8 cellular contexts compared by ENCODE assay signal in the genomic region with DNA sequence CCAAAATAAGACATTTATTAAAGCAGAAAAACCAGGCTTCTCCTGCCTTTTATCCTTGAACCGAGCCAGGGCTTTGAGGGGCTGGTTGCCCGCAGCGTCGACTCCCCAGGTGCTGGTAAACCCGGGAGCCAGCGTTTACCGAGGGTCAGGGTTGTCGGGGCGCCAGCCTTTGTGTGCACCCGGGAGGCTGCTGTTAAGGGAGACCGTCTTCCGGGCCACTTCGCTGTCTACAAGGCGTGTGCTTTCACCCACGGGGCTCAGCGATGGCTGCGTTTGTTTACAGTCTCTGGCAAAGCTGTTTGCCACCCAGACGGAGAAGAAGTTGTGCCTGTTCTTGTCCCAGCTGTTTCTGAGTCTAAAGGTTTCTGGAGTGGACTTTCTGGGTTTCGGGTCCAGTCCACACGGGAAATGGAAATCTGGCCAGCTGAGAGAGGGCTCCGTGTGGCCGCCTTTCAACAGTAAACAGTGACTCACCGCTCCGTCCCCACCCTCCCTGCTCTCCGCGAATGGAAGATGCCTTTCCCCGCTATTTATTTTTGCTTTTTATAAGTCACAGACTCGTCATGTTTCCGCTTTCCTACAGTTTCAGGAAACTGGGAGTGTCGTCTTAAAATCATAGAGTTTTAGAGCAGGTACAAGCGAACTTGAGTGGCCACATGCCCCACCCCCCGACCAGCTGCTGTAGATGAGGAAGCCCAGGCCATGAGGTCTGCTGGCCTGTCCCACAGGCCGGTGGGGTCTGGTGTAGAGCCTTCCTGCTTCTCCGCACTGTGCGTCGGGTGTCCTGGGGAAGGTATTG. TPM values are rescaled to one million over a fixed set of nuclear protein-coding genes. Genes with fewer than 3 reads are reported as not detected.
DNase-seq lines count a peak whose midpoint lies in the region; ATAC-seq and TF ChIP-seq lines count a peak whose summit lies in the region.

No MANE protein-coding gene starts in this region.

- no peaks in the 10 kb centered on the region for H3K27me3 Mint-ChIP-seq in activated T-helper 17 cell treated with anti-CD3 and anti-CD28 coated beads, Interleukin-2, amount 50 U/mL, for 72 hours

- H3K36me3 ChIP-seq in OCI-LY3 (replicated peaks; ENCODE audit: low read depth, low read length) (no peaks in the 10 kb centered on the region), tibial artery (peaks cover 0 to 8% (median 0%) of the 10 kb centered on the region in 3 donors)

- peak overlapping the region; percentile 89 for H3K27ac Mint-ChIP-seq in activated T-helper 17 cell treated with anti-CD3 and anti-CD28 coated beads, Interleukin-2, amount 50 U/mL, for 72 hours

- H3K9me3 ChIP-seq in OCI-LY3 (ENCODE audit: insufficient read depth, low read length): no peaks in the 10 kb centered on the region
- H3K9me3 ChIP-seq in tibial artery: no peaks in the 10 kb centered on the region

- ATAC-seq in activated T-helper 17 cell treated with anti-CD3 and anti-CD28 coated beads, Interleukin-2, amount 50 U/mL, for 72 hours (replicated peaks): peak; percentile 75
- ATAC-seq in GM21825 (IDR thresholded peaks at IDR 0.05; ENCODE audit: unreplicated experiment) (no peak), HG02852 (IDR thresholded peaks at IDR 0.05; ENCODE audit: unreplicated experiment) (no peak)

- H3K4me1 ChIP-seq in OCI-LY3 (ENCODE audit: low read length) (peaks cover 22% of the 10 kb centered on the region), tibial artery (peaks cover 21 to 56% (median 46%) of the 10 kb centered on the region in 4 donors)

- intact Hi-C loops in tibial artery (cut with DNase I; ENCODE audit: low total_unique reads): no loop called here

- H3K4me3 Mint-ChIP-seq in activated T-helper 17 cell treated with anti-CD3 and anti-CD28 coated beads, Interleukin-2, amount 50 U/mL, for 72 hours: peak overlapping the region; percentile 93

- peaks cover 59% of the 10 kb centered on the region for H4K20me1 ChIP-seq in OCI-LY3 (ENCODE audit: insufficient read depth, low read length)

- no peaks in the 10 kb centered on the region for H3K9me3 Mint-ChIP-seq in activated T-helper 17 cell treated with anti-CD3 and anti-CD28 coated beads, Interleukin-2, amount 50 U/mL, for 72 hours

- H3K9ac ChIP-seq in OCI-LY3 (ENCODE audit: low read length): peak overlapping the region; percentile 84

- peak overlapping the region; percentile 100 for H3K4me2 ChIP-seq in OCI-LY3 (ENCODE audit: low read length)

- DNase-seq in GM04504 (ENCODE audit: low read depth): peak; percentile 80
- DNase-seq in fibroblast of the aortic adventitia (ENCODE audit: low read depth): peak; percentile 93
- DNase-seq in occipital lobe (lab: John Stamatoyannopoulos, UW): peak; percentile 46
- DNase-seq in tibial artery: peak; percentile 94 to 96

- H3K36me3 Mint-ChIP-seq in activated T-helper 17 cell treated with anti-CD3 and anti-CD28 coated beads, Interleukin-2, amount 50 U/mL, for 72 hours (ENCODE audit: low read depth): peaks cover 39% of the 10 kb centered on the region

- H3K27me3 ChIP-seq in OCI-LY3 (ENCODE audit: low read depth, low read length): no peaks in the 10 kb centered on the region
- no peaks in the 10 kb centered on the region for H3K27me3 ChIP-seq in tibial artery

- no peak overlapping the region for H2AFZ ChIP-seq in OCI-LY3 (ENCODE audit: low read depth, low read length)

- H3K79me2 ChIP-seq in OCI-LY3 (ENCODE audit: low read length): peaks cover 71% of the 10 kb centered on the region

- peak overlapping the region; percentile 96 for H3K4me3 ChIP-seq in OCI-LY3 (ENCODE audit: low read length)
- peak overlapping the region; percentile 77 for H3K4me3 ChIP-seq in fibroblast of the aortic adventitia (ENCODE audit: low read depth, low read length)
- H3K4me3 ChIP-seq in tibial artery: peak overlapping the region; percentile 73 to 81

- H3K4me1 Mint-ChIP-seq in activated T-helper 17 cell treated with anti-CD3 and anti-CD28 coated beads, Interleukin-2, amount 50 U/mL, for 72 hours: peaks cover 12% of the 10 kb centered on the region

- TF ChIP-seq CTCF in OCI-LY3 (IDR thresholded peaks at IDR 0.05; ENCODE audit: low read depth, low read length) (no peak), fibroblast of the aortic adventitia (IDR thresholded peaks at IDR 0.05; ENCODE audit: insufficient read depth, low read length) (no peak), tibial artery (IDR thresholded peaks at IDR 0.05) (peak in 1 of 2 experiments; percentile 9)

- H3K27ac ChIP-seq in OCI-LY3 (ENCODE audit: low read length): peak overlapping the region; percentile 85
- peak overlapping the region; percentile 99 to 100 for H3K27ac ChIP-seq in tibial artery

RNA-seq across cellular contexts. Expression of gene MAFK, which starts 2.2 kb away (rescaled TPM):
- 10 to 100 TPM; 40.1 to 41.5 TPM for total RNA-seq in activated T-helper 17 cell treated with anti-CD3 and anti-CD28 coated beads, Interleukin-2, amount 50 U/mL, for 72 hours
- total RNA-seq in fibroblast of the aortic adventitia (ENCODE audit: low replicate concordance) (5.3 and 12.7 TPM in 2 replicates), occipital lobe (6.9 TPM)

RNA-seq across cellular contexts. Expression of gene TMEM184A, which starts 23.4 kb away (rescaled TPM):
- total RNA-seq in activated T-helper 17 cell treated with anti-CD3 and anti-CD28 coated beads, Interleukin-2, amount 50 U/mL, for 72 hours: not detected
- total RNA-seq in fibroblast of the aortic adventitia (ENCODE audit: low replicate concordance) (not detected in 2 replicates), occipital lobe (not detected)

RNA-seq across cellular contexts. Expression of gene INTS1, which starts 28.5 kb away (rescaled TPM):
- total RNA-seq in activated T-helper 17 cell treated with anti-CD3 and anti-CD28 coated beads, Interleukin-2, amount 50 U/mL, for 72 hours: 100 to 1,000 TPM; 116 to 147 TPM
- total RNA-seq in fibroblast of the aortic adventitia (ENCODE audit: low replicate concordance) (44.2 and 53.1 TPM in 2 replicates), occipital lobe (15.8 TPM)

RNA-seq across cellular contexts. Expression of gene PSMG3, which starts 37.2 kb away (rescaled TPM):
- total RNA-seq in activated T-helper 17 cell treated with anti-CD3 and anti-CD28 coated beads, Interleukin-2, amount 50 U/mL, for 72 hours: 10 to 100 TPM; 26.4 to 46.4 TPM
- 6.6 and 20.5 TPM in 2 replicates for total RNA-seq in fibroblast of the aortic adventitia (ENCODE audit: low replicate concordance)
- total RNA-seq in occipital lobe: 19.2 TPM
